ENCODE assay signal across 8 cellular contexts in the genomic region with DNA sequence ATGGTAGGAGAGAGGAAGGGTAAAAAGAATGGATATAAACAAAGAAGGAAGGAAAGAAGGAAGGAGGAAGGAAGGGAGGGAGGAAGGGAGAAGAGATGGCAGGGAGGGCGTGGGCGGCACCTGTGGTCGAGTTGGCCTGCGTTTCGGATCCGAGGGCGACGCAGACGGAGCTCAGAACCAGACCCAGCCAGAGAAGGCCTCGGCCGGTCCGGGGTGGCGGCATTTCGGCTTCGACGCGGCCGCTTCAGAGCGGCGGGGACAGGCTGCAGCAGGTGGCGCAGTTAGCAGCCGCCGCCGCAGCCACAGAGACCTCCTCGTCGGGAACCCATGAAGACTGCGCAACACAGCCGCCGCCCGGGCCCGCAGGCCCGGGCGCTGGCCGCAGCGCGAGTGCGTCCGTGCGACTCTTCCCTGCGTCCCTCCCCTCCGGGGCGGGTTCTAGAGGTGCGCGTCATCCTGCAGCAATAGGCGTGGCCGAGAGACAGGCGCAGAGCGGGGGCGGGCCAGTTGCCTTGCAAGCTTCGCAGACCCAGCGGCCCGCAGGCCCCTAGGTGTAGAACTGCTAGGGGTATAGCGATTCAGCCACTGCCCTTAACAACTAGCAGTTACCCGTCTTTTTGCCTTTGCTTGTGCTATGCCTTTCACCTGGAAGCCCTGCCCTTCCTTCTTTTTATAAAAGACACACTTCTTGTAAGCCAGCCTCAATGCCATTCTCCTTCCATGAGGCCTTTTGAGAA. TPM values are rescaled to one million over a fixed set of nuclear protein-coding genes. Genes with fewer than 3 reads are reported as not detected.
DNase-seq lines count a peak whose midpoint lies in the region; ATAC-seq and TF ChIP-seq lines count a peak whose summit lies in the region.

A gene with protein sequence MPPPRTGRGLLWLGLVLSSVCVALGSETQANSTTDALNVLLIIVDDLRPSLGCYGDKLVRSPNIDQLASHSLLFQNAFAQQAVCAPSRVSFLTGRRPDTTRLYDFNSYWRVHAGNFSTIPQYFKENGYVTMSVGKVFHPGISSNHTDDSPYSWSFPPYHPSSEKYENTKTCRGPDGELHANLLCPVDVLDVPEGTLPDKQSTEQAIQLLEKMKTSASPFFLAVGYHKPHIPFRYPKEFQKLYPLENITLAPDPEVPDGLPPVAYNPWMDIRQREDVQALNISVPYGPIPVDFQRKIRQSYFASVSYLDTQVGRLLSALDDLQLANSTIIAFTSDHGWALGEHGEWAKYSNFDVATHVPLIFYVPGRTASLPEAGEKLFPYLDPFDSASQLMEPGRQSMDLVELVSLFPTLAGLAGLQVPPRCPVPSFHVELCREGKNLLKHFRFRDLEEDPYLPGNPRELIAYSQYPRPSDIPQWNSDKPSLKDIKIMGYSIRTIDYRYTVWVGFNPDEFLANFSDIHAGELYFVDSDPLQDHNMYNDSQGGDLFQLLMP (minus strand): TSS at position 392 of the 737 bp plus-strand sequence. CDS start 169 bp downstream, at position 223.

- intact Hi-C loops in left lung (cut with DNase I), result no loop called here

- H3K4me3 ChIP-seq in left lung, result peak within 1 kb of the TSS; percentile 30 to 54

- H3K27ac ChIP-seq in left lung, result peak within 1 kb of the TSS; percentile 67 to 98

- peaks cover 0 to 23% of the 10 kb centered on the region in 2 donors for H3K36me3 ChIP-seq in left lung

- H3K9me3 ChIP-seq in left lung, result no peaks in the 10 kb centered on the region

- peaks cover 0 to 6% of the 10 kb centered on the region in 2 donors for H3K4me1 ChIP-seq in left lung

- no peak for TF ChIP-seq CTCF in left lung (IDR thresholded peaks at IDR 0.05)

- no peaks in the 10 kb centered on the region for H3K27me3 ChIP-seq in left lung

- peak; percentile 81 for ATAC-seq in GM19328 (IDR thresholded peaks at IDR 0.05; ENCODE audit: unreplicated experiment)
- ATAC-seq in HG03469 (IDR thresholded peaks at IDR 0.05; ENCODE audit: unreplicated experiment), result peak; percentile 58
- peak; percentile 97 for ATAC-seq in left lung

- peak; percentile 1 to 88 (median 53) for DNase-seq in C1 segment of cervical spinal cord (lab: John Stamatoyannopoulos, UW)
- DNase-seq in NCI-H748 (lab: John Stamatoyannopoulos, UW; ENCODE audit: unreplicated experiment), result peak; percentile 95
- DNase-seq in activated CD4-positive, alpha-beta T cell treated with anti-CD3 and anti-CD28 coated beads, Interleukin-2, amount 50 U/mL, for 1 hour, result peak; percentile 84
- peak; percentile 81 for DNase-seq in dedifferentiated amniotic fluid mesenchymal stem cell (ENCODE audit: extremely low spot score)
- peak; percentile 93 to 96 for DNase-seq in left lung
- peak; percentile 70 for DNase-seq in stimulated activated CD4-positive, alpha-beta T cell treated with anti-CD3 and anti-CD28 coated beads, Interleukin-2, amount 100 ng/mL, for 4 hours (ENCODE audit: low read depth)

RNA-seq across cellular contexts. Expression of the gene that starts here (rescaled TPM):
- total RNA-seq in left lung, result 100 to 1,000 TPM; 113 to 120 TPM

Comparison
In these comparisons a context has a peak if more than half of its experiments do, and no peak if none do; other contexts are left out.
1. Peak in every context shown above with its lines: DNase-seq, ATAC-seq, H3K4me3 ChIP-seq and H3K27ac ChIP-seq.